Comparison of ENCODE assay signal across 8 cellular contexts in the genomic region with DNA sequence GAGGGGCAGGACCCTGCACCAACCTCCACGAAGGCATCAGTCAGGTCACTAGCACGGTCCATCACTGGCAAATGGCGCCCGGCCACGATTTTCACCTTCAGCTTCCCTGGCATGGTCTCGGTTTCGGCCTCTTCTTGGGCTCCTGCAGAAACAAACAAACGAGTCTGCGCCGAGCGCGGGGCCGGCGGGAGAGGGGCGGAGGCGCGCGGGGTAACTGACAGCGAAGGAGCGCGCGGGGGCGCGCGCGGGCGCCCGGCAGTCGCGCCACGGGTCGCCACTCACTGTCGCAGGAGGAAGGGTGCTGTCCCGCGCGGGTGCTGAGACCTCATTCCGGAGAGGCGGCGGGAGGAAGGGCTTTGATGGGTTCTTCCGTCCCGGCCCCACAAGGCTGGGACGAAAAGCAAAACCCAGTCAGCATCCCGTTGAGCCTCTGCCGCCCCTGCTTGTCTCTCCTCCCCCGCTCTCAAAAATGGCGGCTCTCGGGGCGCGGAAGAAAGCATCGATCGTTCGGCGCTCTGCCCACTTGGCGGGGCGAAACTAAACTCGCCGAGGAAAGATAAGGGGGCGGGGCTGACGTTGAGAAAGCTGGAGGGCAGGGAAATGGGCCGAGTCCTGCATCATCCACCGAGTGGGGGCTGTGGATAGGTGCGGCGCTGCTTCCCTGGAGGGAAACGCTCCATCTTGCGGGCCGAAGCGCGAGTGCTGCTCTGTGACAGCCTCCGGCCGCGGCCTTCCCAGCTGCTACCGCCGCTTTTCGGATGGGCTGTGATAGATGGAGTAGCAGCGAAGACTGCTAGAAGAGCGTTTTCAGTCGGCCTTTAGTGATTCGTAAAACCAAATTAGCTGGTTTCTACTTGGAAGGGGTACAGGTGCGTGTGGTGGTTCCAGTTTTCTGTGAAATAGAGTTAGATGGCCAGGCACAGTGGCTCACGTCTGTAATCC. TPM values are rescaled to one million over a fixed set of nuclear protein-coding genes. Genes with fewer than 3 reads are reported as not detected.
DNase-seq lines count a peak whose midpoint lies in the region; ATAC-seq and TF ChIP-seq lines count a peak whose summit lies in the region.

A gene with protein sequence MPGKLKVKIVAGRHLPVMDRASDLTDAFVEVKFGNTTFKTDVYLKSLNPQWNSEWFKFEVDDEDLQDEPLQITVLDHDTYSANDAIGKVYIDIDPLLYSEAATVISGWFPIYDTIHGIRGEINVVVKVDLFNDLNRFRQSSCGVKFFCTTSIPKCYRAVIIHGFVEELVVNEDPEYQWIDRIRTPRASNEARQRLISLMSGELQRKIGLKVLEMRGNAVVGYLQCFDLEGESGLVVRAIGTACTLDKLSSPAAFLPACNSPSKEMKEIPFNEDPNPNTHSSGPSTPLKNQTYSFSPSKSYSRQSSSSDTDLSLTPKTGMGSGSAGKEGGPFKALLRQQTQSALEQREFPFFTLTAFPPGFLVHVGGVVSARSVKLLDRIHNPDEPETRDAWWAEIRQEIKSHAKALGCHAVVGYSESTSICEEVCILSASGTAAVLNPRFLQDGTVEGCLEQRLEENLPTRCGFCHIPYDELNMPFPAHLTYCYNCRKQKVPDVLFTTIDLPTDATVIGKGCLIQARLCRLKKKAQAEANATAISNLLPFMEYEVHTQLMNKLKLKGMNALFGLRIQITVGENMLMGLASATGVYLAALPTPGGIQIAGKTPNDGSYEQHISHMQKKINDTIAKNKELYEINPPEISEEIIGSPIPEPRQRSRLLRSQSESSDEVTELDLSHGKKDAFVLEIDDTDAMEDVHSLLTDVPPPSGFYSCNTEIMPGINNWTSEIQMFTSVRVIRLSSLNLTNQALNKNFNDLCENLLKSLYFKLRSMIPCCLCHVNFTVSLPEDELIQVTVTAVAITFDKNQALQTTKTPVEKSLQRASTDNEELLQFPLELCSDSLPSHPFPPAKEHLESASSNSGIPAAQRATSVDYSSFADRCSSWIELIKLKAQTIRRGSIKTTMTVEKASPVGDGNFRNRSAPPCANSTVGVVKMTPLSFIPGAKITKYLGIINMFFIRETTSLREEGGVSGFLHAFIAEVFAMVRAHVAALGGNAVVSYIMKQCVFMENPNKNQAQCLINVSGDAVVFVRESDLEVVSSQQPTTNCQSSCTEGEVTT (minus strand): TSS at position 505 of the 942 bp plus-strand sequence. CDS start 392 bp downstream, at position 113.

- in situ Hi-C loops in IMR-90 (cut with MboI; ENCODE audit: low sequenced_read_pairs), result no loop called here

- H2AFZ ChIP-seq in IMR-90 (replicated peaks; ENCODE audit: low read length, poor library complexity), result peak within 1 kb of the TSS; percentile 99
- peak within 1 kb of the TSS; percentile 90 for H2AFZ ChIP-seq in OCI-LY7 (ENCODE audit: low read length)

- intact Hi-C loops in IMR-90 (cut with micrococcal nuclease), result loop anchor here (1.0 to 5.0 kb wide), 2 partner anchors 62 to 82 kb away; no protein-coding TSS in a partner anchor
- intact Hi-C loops in OCI-LY7 (cut with micrococcal nuclease; ENCODE audit: unreplicated experiment), result loop anchor here (1.0 to 10.0 kb wide), 3 partner anchors 81 to 887 kb away; a partner anchor contains a TSS

- peak within 1 kb of the TSS; percentile 98 for H3K23ac ChIP-seq in IMR-90 (ENCODE audit: low read depth, low read length)

- TF ChIP-seq CTCF in IMR-90 (conservative IDR thresholded peaks at IDR 0.05; ENCODE audit: low read depth, low read length) (peak; percentile 42), OCI-LY7 (conservative IDR thresholded peaks at IDR 0.05; ENCODE audit: low read length) (peak; percentile 52; the same call in 1 of the 2 replicates)

- H2BK5ac ChIP-seq in IMR-90 (ENCODE audit: low read depth, low read length, poor library complexity, severe bottlenecking), result peak within 1 kb of the TSS; percentile 93

- H3K14ac ChIP-seq in IMR-90 (replicated peaks; ENCODE audit: low read depth, low read length), result peak within 1 kb of the TSS; percentile 95

- TF ChIP-seq POLR2A in IMR-90 (IDR thresholded peaks at IDR 0.05; ENCODE audit: low read depth, low read length) (peak; percentile 89), erythroblast (IDR thresholded peaks at IDR 0.05; ENCODE audit: low read length) (peak; percentile 92)

- no peaks in the 10 kb centered on the region for H3K9me2 ChIP-seq in OCI-LY7 (ENCODE audit: insufficient read depth, low read length)

- DNase-seq in DMS153 treated with DMSO at 0.1 percent for 48 hours (lab: John Stamatoyannopoulos, UW; ENCODE audit: unreplicated experiment) (peak; percentile 96), IMR-90 (peak; percentile 97), OCI-LY7 (ENCODE audit: low spot score) (peak; percentile 96), erythroblast (lab: John Stamatoyannopoulos, UW) (peak; percentile 98)
- peak; percentile 91 for DNase-seq in activated T-cell treated with anti-CD3 and anti-CD28 coated beads, Interleukin-2, amount 50 U/mL, for 1 hour
- peak; percentile 84 to 87 for DNase-seq in stimulated activated CD8-positive, alpha-beta memory T cell treated with anti-CD3 and anti-CD28 coated beads, Interleukin-7, amount 100 ng/mL, for 1 hour (ENCODE audit: low read depth in 2 of 2)

- peak within 1 kb of the TSS; percentile 85 for H3K18ac ChIP-seq in IMR-90 (ENCODE audit: low read depth, low read length)

- H3K56ac ChIP-seq in IMR-90 (ENCODE audit: extremely low read depth, insufficient read depth, low read length), result peak within 1 kb of the TSS; percentile 97

- H2BK15ac ChIP-seq in IMR-90 (ENCODE audit: low read depth, low read length), result peak within 1 kb of the TSS; percentile 89; the same call in 1 of the 3 replicates

- H3K27me3 ChIP-seq in IMR-90 (ENCODE audit: control insufficient read depth, insufficient read depth, low read length) (no peaks in the 10 kb centered on the region), mucosa of stomach (ENCODE audit: control insufficient read depth, insufficient read depth, low read length) (no peaks in the 10 kb centered on the region)

- H4K8ac ChIP-seq in IMR-90 (ENCODE audit: low read depth in 2 of 2, low read length in 2 of 2), result peak within 1 kb of the TSS; percentile 92 to 97

- CTCF ChIA-PET in IMR-90 (lab: Yijun Ruan, JAX), result interaction anchor here (0.6 to 0.8 kb wide), 2 partner anchors 46 to 84 kb away, joined by 3 read pairs; no protein-coding TSS in a partner anchor
- CTCF ChIA-PET in OCI-LY7 (lab: Charles Lee; ENCODE audit: unreplicated experiment), result interaction anchor here (0.5 to 1.0 kb wide), 2 partner anchors 32 to 45 kb away, joined by 3 to 4 read pairs; no protein-coding TSS in a partner anchor

- peak within 1 kb of the TSS; percentile 96 for H2AK9ac ChIP-seq in IMR-90 (replicated peaks; ENCODE audit: low read depth, low read length, poor library complexity)

- H3K4ac ChIP-seq in IMR-90 (ENCODE audit: low read depth, low read length), result peak within 1 kb of the TSS; percentile 95

- peak within 1 kb of the TSS; percentile 90 for H4K5ac ChIP-seq in IMR-90 (ENCODE audit: low read depth, low read length)

- BruUV-seq in IMR-90 (replicated peaks; lab: Mats Ljungman, UMichigan) (no TSS peak), OCI-LY7 (replicated peaks; lab: Mats Ljungman, UMichigan) (TSS peak; percentile 77)

- H3K4me3 ChIP-seq in IMR-90 (ENCODE audit: insufficient read depth, low read depth, low read length) (peak within 1 kb of the TSS; percentile 80), OCI-LY7 (ENCODE audit: low read depth, low read length, poor library complexity, severe bottlenecking) (peak within 1 kb of the TSS; percentile 94), mucosa of stomach (ENCODE audit: low read length) (peak within 1 kb of the TSS; percentile 64)

- peak; percentile 37 for TF ChIP-seq RAD21 in IMR-90 (IDR thresholded peaks at IDR 0.05; ENCODE audit: low read length)

- H4K20me1 ChIP-seq in IMR-90 (ENCODE audit: insufficient read depth, low read length), result no peaks in the 10 kb centered on the region
- no peaks in the 10 kb centered on the region; the same call in 1 of the 2 replicates for H4K20me1 ChIP-seq in OCI-LY7 (ENCODE audit: insufficient read depth, low read length)

- peak within 1 kb of the TSS; percentile 40; the same call in 1 of the 2 replicates for H2BK20ac ChIP-seq in IMR-90 (ENCODE audit: low read depth, low read length)

- H3K9me3 ChIP-seq in IMR-90 (ENCODE audit: control insufficient read depth, insufficient read depth, low read length) (no peaks in the 10 kb centered on the region), OCI-LY7 (ENCODE audit: low read length) (peaks cover 4% of the 10 kb centered on the region; the same call in 1 of the 2 replicates), mucosa of stomach (ENCODE audit: control insufficient read depth, low read length) (peaks cover 5% of the 10 kb centered on the region)

- no peaks in the 10 kb centered on the region for H3K36me3 ChIP-seq in IMR-90 (ENCODE audit: control insufficient read depth, insufficient read depth, low read length)
- peaks cover 12% of the 10 kb centered on the region for H3K36me3 ChIP-seq in OCI-LY7 (ENCODE audit: insufficient read depth, low read length)
- H3K36me3 ChIP-seq in mucosa of stomach (ENCODE audit: control insufficient read depth, insufficient read depth, low read length), result no peaks in the 10 kb centered on the region

- H4K91ac ChIP-seq in IMR-90 (ENCODE audit: insufficient read depth, low read depth, low read length), result peak within 1 kb of the TSS; percentile 99

- peak within 1 kb of the TSS; percentile 66 for H2AK5ac ChIP-seq in IMR-90 (ENCODE audit: low read depth, low read length)

- peak within 1 kb of the TSS; percentile 96 for H2BK120ac ChIP-seq in IMR-90 (ENCODE audit: low read depth, low read length)

- POLR2A ChIA-PET in IMR-90 (lab: Charles Lee; ENCODE audit: unreplicated experiment), result interaction anchor here (1.0 kb wide), 1 partner anchor 47 kb away, joined by 3 read pairs; no protein-coding TSS in a partner anchor
- POLR2A ChIA-PET in OCI-LY7 (lab: Charles Lee), result interaction anchor here (0.6 to 0.7 kb wide), 4 partner anchors 9 to 1434 kb away, joined by 3 read pairs; no protein-coding TSS in a partner anchor

- peak within 1 kb of the TSS; percentile 96 for H3K27ac ChIP-seq in IMR-90 (ENCODE audit: insufficient read depth, low read length)
- peak within 1 kb of the TSS; percentile 78 for H3K27ac ChIP-seq in OCI-LY7 (ENCODE audit: low read depth, low read length, poor library complexity, severe bottlenecking)

- dilution Hi-C loops in IMR-90 (cut with HindIII; ENCODE audit: low sequenced_read_pairs, unreplicated experiment), result no loop called here

- H3K4me1 ChIP-seq in IMR-90 (ENCODE audit: control insufficient read depth, insufficient read depth, low read length) (peaks cover 4% of the 10 kb centered on the region), OCI-LY7 (ENCODE audit: insufficient read depth, low read length, poor library complexity, severe bottlenecking) (peaks cover 24% of the 10 kb centered on the region), mucosa of stomach (ENCODE audit: control insufficient read depth, insufficient read depth, low read length) (peaks cover 16% of the 10 kb centered on the region)

- H3K79me1 ChIP-seq in IMR-90 (ENCODE audit: low read depth in 1 of 2, low read length in 2 of 2), result peaks cover 10 to 22% of the 10 kb centered on the region in 2 experiments

- H3K4me2 ChIP-seq in IMR-90 (ENCODE audit: low read depth, low read length), result peak within 1 kb of the TSS; percentile 99
- H3K4me2 ChIP-seq in OCI-LY7 (ENCODE audit: low read length), result peak within 1 kb of the TSS; percentile 89

- whole genome bisulfite sequencing in IMR-90 (ENCODE audit: extremely low coverage in 2 of 2, insufficient read length in 1 of 2), 2 experiments, result 4% methylated on average over 11 of the region's 80 CpGs; no CpG with 5 or more reads in 1 of the 2 experiments

- H3K9me1 ChIP-seq in IMR-90 (ENCODE audit: insufficient read depth, low read length), result no peaks in the 10 kb centered on the region

- ATAC-seq in GM21528 (IDR thresholded peaks at IDR 0.05; ENCODE audit: low FRiP score, unreplicated experiment) (peak; percentile 82), IMR-90 (ENCODE audit: low read depth) (peak; percentile 96)

- peaks cover 24% of the 10 kb centered on the region; the same call in 1 of the 2 replicates for H3K79me2 ChIP-seq in OCI-LY7 (ENCODE audit: insufficient read depth, low read depth, low read length)

- peak within 1 kb of the TSS; percentile 90 for H3K9ac ChIP-seq in IMR-90 (ENCODE audit: low read depth, low read length)
- peak within 1 kb of the TSS; percentile 79 for H3K9ac ChIP-seq in mucosa of stomach (ENCODE audit: low read length)

RNA-seq across cellular contexts. Expression of the gene that starts here (rescaled TPM):
- total RNA-seq in IMR-90 (2012; rRNA removed), result 15.8 and 16.1 TPM in 2 replicates
- polyA plus RNA-seq in IMR-90 (2012; rRNA removed), result 9.2 and 14.5 TPM in 2 replicates
- 1.8 and 3.1 TPM in 2 replicates for polyA plus RNA-seq in IMR-90 (2012; cell fraction: cytosol; rRNA removed)
- 3.4 and 37.3 TPM in 2 replicates for polyA plus RNA-seq in IMR-90 (2012; cell fraction: nucleus; rRNA removed; ENCODE audit: low replicate concordance)
- 19.7 and 28.4 TPM in 2 replicates for total RNA-seq in OCI-LY7 (2014; rRNA removed; shearing (Covaris generic))
- 50.2 and 61.8 TPM in 2 replicates for total RNA-seq in OCI-LY7 (2022)

Comparison
In these comparisons a context has a peak if more than half of its experiments do, and no peak if none do; other contexts are left out.
1. Peak in every context shown above with its lines: DNase-seq, ATAC-seq, H3K4me3 ChIP-seq and H3K27ac ChIP-seq.